ENCODE assay signal across 15 cellular contexts in genomic region chr2:54704238-54704637, GRCh38.
"Had no signal": no experiment of that assay in that cellular context is flagged by ENCODE, and none has a peak within 500 bp of the region (broad histone marks: within the 10 kb centered on the region; RNA-seq: fewer than 3 reads in every experiment).

No MANE protein-coding gene starts in this region.

- H3K9me3 ChIP-seq: adrenal gland, breast epithelium, esophagus muscularis mucosa, gastroesophageal sphincter, left lung, tibial artery, uterus had no signal

- H3K4me3 ChIP-seq: adrenal gland, breast epithelium, esophagus muscularis mucosa, gastroesophageal sphincter, heart right ventricle, left lung, smooth muscle cell, tibial artery, uterus had no signal

- H3K27me3 ChIP-seq: adrenal gland, breast epithelium, tibial artery, uterus had no signal

- H3K4me1 ChIP-seq: breast epithelium, uterus had no signal

- H3K36me3 ChIP-seq: adrenal gland, breast epithelium, esophagus muscularis mucosa, gastroesophageal sphincter, heart right ventricle, left lung, tibial artery, uterus had no signal

- H3K27ac ChIP-seq: adrenal gland, breast epithelium, esophagus muscularis mucosa, tibial artery, uterus had no signal

- DNase-seq: activated CD4-positive, alpha-beta memory T cell treated with anti-CD3 and anti-CD28 coated beads for 36 hours; activated CD4-positive, CD25-positive, alpha-beta regulatory T cell treated with anti-CD3 and anti-CD28 coated beads, Interleukin-2, amount 50 U/mL, for 72 hours; activated gamma-delta T cell treated with Interleukin-2 at 50 U/mL for 16 hours; activated T-cell treated with anti-CD3 and anti-CD28 coated beads for 4 hours; adrenal gland; effector memory CD4-positive, alpha-beta T cell; heart right ventricle; left lung; stimulated activated CD4-positive, alpha-beta T cell treated with anti-CD3 and anti-CD28 coated beads, Interleukin-4, amount 100 ng/mL, for 1 hour; tibial artery; uterus had no signal
